Comparison of ENCODE assay signal across 1 cellular context in the genomic region with DNA sequence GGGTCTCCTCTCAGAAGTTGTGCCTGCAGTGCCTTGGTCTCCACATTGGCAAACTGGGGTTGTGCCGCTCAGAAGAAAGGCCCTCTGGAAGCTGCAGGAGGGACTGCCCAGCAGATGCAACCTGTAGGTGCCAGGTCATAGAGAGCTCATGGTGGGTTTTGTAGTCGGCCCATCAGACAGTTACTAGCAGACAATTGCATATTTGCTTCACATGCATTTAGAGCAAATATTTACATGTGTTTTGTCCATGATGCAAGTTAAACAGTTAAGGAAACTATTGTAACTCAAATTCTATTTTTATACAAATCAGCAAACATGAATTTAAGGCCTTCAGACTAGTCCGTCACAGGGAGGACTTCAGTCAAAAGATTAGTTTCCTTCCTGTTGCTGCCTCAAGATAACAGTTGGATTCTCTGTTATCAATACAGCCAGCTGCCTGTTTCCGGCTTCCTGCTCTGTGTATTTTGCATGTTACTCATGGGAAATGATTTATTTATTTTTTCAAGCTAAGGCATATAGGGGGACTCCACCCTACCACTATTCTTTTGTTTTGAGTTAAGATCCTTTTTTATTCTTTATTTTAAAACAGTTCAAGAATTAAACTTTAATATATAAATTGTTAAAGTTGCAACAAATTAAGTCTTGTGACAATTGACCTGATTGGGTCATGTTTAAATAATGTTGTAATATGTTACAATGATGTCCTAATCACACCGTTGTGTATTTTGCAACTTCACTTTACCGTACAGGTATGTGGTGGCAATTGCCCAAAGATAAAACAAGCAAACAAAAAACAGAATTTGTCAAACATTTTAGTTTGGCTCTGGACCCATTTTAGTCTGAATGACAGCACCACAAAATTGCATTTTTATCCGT.
TF ChIP-seq lines count a peak whose summit lies in the region.

No MANE protein-coding gene starts in this region.

TF ChIP-seq in HepG2, 621 proteins besides CTCF, POLR2A, EP300 and RAD21 (continued from another document and continues in another):
- TF ChIP-seq ZBTB20 (CRISPR knock-in tag; IDR thresholded peaks at IDR 0.05; ENCODE audit: borderline replicate concordance, low read depth), result peak; percentile 83; the same call in 1 of the 2 replicates
- no peak for TF ChIP-seq ZNF253 (CRISPR knock-in tag; IDR thresholded peaks at IDR 0.05; ENCODE audit: borderline replicate concordance)
- TF ChIP-seq, protein P1, sequence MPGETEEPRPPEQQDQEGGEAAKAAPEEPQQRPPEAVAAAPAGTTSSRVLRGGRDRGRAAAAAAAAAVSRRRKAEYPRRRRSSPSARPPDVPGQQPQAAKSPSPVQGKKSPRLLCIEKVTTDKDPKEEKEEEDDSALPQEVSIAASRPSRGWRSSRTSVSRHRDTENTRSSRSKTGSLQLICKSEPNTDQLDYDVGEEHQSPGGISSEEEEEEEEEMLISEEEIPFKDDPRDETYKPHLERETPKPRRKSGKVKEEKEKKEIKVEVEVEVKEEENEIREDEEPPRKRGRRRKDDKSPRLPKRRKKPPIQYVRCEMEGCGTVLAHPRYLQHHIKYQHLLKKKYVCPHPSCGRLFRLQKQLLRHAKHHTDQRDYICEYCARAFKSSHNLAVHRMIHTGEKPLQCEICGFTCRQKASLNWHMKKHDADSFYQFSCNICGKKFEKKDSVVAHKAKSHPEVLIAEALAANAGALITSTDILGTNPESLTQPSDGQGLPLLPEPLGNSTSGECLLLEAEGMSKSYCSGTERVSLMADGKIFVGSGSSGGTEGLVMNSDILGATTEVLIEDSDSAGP (CRISPR knock-in tag; IDR thresholded peaks at IDR 0.05; ENCODE audit: borderline replicate concordance), result no peak
- TF ChIP-seq ZNF264 (CRISPR knock-in tag; IDR thresholded peaks at IDR 0.05), result peak; percentile 76; the same call in 1 of the 2 replicates
- TF ChIP-seq, protein P2, sequence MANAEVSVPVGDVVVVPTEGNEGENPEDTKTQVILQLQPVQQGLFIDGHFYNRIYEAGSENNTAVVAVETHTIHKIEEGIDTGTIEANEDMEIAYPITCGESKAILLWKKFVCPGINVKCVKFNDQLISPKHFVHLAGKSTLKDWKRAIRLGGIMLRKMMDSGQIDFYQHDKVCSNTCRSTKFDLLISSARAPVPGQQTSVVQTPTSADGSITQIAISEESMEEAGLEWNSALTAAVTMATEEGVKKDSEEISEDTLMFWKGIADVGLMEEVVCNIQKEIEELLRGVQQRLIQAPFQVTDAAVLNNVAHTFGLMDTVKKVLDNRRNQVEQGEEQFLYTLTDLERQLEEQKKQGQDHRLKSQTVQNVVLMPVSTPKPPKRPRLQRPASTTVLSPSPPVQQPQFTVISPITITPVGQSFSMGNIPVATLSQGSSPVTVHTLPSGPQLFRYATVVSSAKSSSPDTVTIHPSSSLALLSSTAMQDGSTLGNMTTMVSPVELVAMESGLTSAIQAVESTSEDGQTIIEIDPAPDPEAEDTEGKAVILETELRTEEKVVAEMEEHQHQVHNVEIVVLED (CRISPR knock-in tag; IDR thresholded peaks at IDR 0.05; ENCODE audit: borderline replicate concordance), result no peak; the same call in 1 of the 2 replicates
- no peak for TF ChIP-seq ZNF607 (CRISPR knock-in tag; IDR thresholded peaks at IDR 0.05; ENCODE audit: borderline replicate concordance)
- no peak for TF ChIP-seq TBP (CRISPR knock-in tag; IDR thresholded peaks at IDR 0.05)
- TF ChIP-seq, protein P3, sequence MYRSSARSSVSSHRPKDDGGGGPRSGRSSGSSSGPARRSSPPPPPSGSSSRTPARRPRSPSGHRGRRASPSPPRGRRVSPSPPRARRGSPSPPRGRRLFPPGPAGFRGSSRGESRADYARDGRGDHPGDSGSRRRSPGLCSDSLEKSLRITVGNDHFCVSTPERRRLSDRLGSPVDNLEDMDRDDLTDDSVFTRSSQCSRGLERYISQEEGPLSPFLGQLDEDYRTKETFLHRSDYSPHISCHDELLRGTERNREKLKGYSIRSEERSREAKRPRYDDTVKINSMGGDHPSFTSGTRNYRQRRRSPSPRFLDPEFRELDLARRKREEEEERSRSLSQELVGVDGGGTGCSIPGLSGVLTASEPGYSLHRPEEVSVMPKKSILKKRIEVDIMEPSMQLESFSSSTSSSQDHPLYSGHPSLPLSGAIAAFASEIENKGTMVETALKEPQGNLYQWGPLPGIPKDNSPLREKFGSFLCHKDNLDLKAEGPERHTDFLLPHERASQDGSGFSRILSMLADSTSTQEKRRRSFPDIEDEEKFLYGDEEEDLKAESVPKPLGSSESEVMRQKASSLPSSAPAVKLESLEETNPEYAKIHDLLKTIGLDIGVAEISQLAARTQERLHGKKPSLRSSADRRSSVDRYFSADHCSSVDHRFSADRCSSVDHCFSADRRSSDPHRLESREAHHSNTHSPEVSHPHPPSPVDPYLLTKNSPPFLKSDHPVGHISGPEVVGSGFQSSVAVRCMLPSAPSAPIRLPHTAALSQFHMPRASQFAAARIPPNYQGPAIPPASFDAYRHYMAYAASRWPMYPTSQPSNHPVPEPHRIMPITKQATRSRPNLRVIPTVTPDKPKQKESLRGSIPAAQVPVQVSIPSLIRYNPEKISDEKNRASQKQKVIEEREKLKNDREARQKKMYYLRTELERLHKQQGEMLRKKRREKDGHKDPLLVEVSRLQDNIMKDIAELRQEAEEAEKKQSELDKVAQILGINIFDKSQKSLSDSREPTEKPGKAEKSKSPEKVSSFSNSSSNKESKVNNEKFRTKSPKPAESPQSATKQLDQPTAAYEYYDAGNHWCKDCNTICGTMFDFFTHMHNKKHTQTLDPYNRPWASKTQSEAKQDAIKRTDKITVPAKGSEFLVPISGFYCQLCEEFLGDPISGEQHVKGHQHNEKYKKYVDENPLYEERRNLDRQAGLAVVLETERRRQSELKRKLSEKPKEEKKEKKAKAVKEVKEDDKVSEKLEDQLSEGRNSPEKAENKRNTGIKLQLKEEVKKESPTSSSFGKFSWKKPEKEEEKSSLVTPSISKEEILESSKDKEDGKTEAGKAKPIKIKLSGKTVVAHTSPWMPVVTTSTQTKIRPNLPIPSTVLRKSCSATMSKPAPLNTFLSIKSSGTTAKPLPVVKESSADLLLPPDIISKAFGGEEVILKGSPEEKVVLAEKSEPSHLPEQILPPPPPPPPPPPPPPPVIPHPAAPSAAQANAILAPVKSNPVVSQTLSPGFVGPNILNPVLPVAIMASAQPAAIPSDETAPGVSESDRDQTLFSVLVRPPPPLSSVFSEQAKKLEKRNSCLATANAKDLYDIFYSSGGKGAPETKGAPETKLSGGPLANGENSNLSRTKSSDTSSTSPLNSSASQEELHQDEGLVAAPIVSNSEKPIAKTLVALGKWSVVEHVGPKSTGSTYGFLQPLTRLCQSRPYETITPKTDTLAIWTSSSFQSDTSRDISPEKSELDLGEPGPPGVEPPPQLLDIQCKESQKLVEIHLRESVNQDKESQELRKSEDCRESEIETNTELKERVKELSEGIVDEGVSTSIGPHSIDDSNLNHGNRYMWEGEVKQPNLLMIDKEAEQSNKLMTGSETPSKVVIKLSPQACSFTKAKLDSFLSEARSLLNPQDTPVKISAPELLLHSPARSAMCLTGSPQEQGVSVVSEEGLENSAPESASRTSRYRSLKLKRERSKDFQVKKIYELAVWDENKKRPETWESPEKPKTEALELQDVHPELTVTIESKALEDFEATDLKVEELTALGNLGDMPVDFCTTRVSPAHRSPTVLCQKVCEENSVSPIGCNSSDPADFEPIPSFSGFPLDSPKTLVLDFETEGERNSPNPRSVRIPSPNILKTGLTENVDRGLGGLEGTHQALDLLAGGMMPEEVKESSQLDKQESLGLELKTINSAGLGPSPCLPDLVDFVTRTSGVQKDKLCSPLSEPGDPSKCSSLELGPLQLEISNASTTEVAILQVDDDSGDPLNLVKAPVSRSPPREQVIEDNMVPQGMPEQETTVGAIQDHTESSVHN (CRISPR knock-in tag; IDR thresholded peaks at IDR 0.05), result no peak
- TF ChIP-seq STAT5B (CRISPR knock-in tag; IDR thresholded peaks at IDR 0.05), result no peak
- 0 out of 2 replicates have a peak, but pooled peaks have one; percentile 56 for TF ChIP-seq KMT2A (CRISPR knock-in tag; IDR thresholded peaks at IDR 0.05)
- TF ChIP-seq XBP1 (CRISPR knock-in tag; IDR thresholded peaks at IDR 0.05), result no peak
- TF ChIP-seq ZNF713 (CRISPR knock-in tag; IDR thresholded peaks at IDR 0.05), result no peak
- TF ChIP-seq, protein P4, sequence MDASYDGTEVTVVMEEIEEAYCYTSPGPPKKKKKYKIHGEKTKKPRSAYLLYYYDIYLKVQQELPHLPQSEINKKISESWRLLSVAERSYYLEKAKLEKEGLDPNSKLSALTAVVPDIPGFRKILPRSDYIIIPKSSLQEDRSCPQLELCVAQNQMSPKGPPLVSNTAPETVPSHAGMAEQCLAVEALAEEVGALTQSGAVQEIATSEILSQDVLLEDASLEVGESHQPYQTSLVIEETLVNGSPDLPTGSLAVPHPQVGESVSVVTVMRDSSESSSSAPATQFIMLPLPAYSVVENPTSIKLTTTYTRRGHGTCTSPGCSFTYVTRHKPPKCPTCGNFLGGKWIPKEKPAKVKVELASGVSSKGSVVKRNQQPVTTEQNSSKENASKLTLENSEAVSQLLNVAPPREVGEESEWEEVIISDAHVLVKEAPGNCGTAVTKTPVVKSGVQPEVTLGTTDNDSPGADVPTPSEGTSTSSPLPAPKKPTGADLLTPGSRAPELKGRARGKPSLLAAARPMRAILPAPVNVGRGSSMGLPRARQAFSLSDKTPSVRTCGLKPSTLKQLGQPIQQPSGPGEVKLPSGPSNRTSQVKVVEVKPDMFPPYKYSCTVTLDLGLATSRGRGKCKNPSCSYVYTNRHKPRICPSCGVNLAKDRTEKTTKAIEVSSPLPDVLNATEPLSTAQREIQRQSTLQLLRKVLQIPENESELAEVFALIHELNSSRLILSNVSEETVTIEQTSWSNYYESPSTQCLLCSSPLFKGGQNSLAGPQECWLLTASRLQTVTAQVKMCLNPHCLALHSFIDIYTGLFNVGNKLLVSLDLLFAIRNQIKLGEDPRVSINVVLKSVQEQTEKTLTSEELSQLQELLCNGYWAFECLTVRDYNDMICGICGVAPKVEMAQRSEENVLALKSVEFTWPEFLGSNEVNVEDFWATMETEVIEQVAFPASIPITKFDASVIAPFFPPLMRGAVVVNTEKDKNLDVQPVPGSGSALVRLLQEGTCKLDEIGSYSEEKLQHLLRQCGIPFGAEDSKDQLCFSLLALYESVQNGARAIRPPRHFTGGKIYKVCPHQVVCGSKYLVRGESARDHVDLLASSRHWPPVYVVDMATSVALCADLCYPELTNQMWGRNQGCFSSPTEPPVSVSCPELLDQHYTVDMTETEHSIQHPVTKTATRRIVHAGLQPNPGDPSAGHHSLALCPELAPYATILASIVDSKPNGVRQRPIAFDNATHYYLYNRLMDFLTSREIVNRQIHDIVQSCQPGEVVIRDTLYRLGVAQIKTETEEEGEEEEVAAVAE (CRISPR knock-in tag; IDR thresholded peaks at IDR 0.05; ENCODE audit: borderline replicate concordance), result no peak
- TF ChIP-seq TOPORS (CRISPR knock-in tag; IDR thresholded peaks at IDR 0.05), result no peak
- TF ChIP-seq RBAK (CRISPR knock-in tag; IDR thresholded peaks at IDR 0.05), result no peak
- peak; percentile 40; the same call in 1 of the 2 replicates for TF ChIP-seq ZNF605 (CRISPR knock-in tag; IDR thresholded peaks at IDR 0.05)
- 0 out of 2 replicates have a peak, but pooled peaks have one; percentile 0 for TF ChIP-seq SMYD3 (CRISPR knock-in tag; IDR thresholded peaks at IDR 0.05)
- TF ChIP-seq HOXA3 (CRISPR knock-in tag; IDR thresholded peaks at IDR 0.05), result peak; percentile 50; the same call in 1 of the 2 replicates
- no peak for TF ChIP-seq HMGA1 (CRISPR knock-in tag; conservative IDR thresholded peaks at IDR 0.05)
- TF ChIP-seq GTF2F1 (IDR thresholded peaks at IDR 0.05; ENCODE audit: low read length), result no peak
- TF ChIP-seq DPF2 (CRISPR knock-in tag; IDR thresholded peaks at IDR 0.05; ENCODE audit: borderline replicate concordance, low read depth), result peak; percentile 59; the same call in 1 of the 2 replicates
- TF ChIP-seq SIX1 (CRISPR knock-in tag; IDR thresholded peaks at IDR 0.05; ENCODE audit: borderline replicate concordance), result peak; percentile 59; the same call in 1 of the 2 replicates
- no peak for TF ChIP-seq ZNF431 (CRISPR knock-in tag; IDR thresholded peaks at IDR 0.05; ENCODE audit: borderline replicate concordance, low read depth)
- TF ChIP-seq, protein P5, sequence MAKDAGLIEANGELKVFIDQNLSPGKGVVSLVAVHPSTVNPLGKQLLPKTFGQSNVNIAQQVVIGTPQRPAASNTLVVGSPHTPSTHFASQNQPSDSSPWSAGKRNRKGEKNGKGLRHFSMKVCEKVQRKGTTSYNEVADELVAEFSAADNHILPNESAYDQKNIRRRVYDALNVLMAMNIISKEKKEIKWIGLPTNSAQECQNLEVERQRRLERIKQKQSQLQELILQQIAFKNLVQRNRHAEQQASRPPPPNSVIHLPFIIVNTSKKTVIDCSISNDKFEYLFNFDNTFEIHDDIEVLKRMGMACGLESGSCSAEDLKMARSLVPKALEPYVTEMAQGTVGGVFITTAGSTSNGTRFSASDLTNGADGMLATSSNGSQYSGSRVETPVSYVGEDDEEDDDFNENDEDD (CRISPR knock-in tag; IDR thresholded peaks at IDR 0.05; ENCODE audit: borderline replicate concordance), result no peak
- no peak for TF ChIP-seq TRIM24 (CRISPR knock-in tag; IDR thresholded peaks at IDR 0.05)
- no peak; the same call in 1 of the 2 replicates for TF ChIP-seq MEIS2 (CRISPR knock-in tag; IDR thresholded peaks at IDR 0.05)
- TF ChIP-seq ZNF451 (CRISPR knock-in tag; IDR thresholded peaks at IDR 0.05), result no peak
- no peak for TF ChIP-seq SMAD1 (CRISPR knock-in tag; IDR thresholded peaks at IDR 0.05; ENCODE audit: borderline replicate concordance, low read depth)
- TF ChIP-seq, protein P6, sequence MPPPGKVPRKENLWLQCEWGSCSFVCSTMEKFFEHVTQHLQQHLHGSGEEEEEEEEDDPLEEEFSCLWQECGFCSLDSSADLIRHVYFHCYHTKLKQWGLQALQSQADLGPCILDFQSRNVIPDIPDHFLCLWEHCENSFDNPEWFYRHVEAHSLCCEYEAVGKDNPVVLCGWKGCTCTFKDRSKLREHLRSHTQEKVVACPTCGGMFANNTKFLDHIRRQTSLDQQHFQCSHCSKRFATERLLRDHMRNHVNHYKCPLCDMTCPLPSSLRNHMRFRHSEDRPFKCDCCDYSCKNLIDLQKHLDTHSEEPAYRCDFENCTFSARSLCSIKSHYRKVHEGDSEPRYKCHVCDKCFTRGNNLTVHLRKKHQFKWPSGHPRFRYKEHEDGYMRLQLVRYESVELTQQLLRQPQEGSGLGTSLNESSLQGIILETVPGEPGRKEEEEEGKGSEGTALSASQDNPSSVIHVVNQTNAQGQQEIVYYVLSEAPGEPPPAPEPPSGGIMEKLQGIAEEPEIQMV (CRISPR knock-in tag; IDR thresholded peaks at IDR 0.05; ENCODE audit: low read depth), result no peak
- TF ChIP-seq SOX6 (IDR thresholded peaks at IDR 0.05), result no peak
- TF ChIP-seq SOX6 (CRISPR knock-in tag; IDR thresholded peaks at IDR 0.05), result peak; percentile 99
- peak; percentile 93 for TF ChIP-seq SKI (IDR thresholded peaks at IDR 0.05; ENCODE audit: partially characterized antibody)
- peak; percentile 55 for TF ChIP-seq POGZ (CRISPR knock-in tag; IDR thresholded peaks at IDR 0.05)
- no peak for TF ChIP-seq ZNF790 (CRISPR knock-in tag; IDR thresholded peaks at IDR 0.05; ENCODE audit: borderline replicate concordance)
- no peak; the same call in 1 of the 2 replicates for TF ChIP-seq KLF6 (CRISPR knock-in tag; IDR thresholded peaks at IDR 0.05)
- no peak for TF ChIP-seq ZFP36 (IDR thresholded peaks at IDR 0.05; ENCODE audit: borderline replicate concordance, low read depth, low read length, partially characterized antibody)
- no peak; the same call in 1 of the 2 replicates for TF ChIP-seq YEATS4 (CRISPR knock-in tag; IDR thresholded peaks at IDR 0.05; ENCODE audit: borderline replicate concordance)
- no peak for TF ChIP-seq HNRNPUL1 (IDR thresholded peaks at IDR 0.05; ENCODE audit: low read depth, low read length)
- no peak for TF ChIP-seq ZNF746 (CRISPR knock-in tag; IDR thresholded peaks at IDR 0.05)
- TF ChIP-seq ZNF570 (CRISPR knock-in tag; IDR thresholded peaks at IDR 0.05; ENCODE audit: borderline replicate concordance), result no peak
